Comparison of ENCODE assay signal across 8 cellular contexts in genomic region chr9:2017209-2017458, GRCh38. TPM values are rescaled to one million over a fixed set of nuclear protein-coding genes. Genes with fewer than 3 reads are reported as not detected.
DNase-seq lines count a peak whose midpoint lies in the region; ATAC-seq and TF ChIP-seq lines count a peak whose summit lies in the region.

No MANE protein-coding gene starts in this region.

- peak overlapping the region; percentile 74 for H3K4me3 ChIP-seq in BE2C (ENCODE audit: low read depth, low read length)
- H3K4me3 ChIP-seq in NT2/D1 (ENCODE audit: insufficient read length, low read depth): peak overlapping the region; percentile 80

- peaks cover 23 to 41% of the 10 kb centered on the region in 2 donors for H3K4me1 Mint-ChIP-seq in effector memory CD8-positive, alpha-beta T cell (ENCODE audit: low read depth in 2 of 2)
- peaks cover 24 to 57% (median 49%) of the 10 kb centered on the region in 4 donors for H3K4me1 Mint-ChIP-seq in naive thymus-derived CD8-positive, alpha-beta T cell

- H3K4me3 Mint-ChIP-seq in effector memory CD8-positive, alpha-beta T cell: peak overlapping the region; percentile 100
- H3K4me3 Mint-ChIP-seq in naive thymus-derived CD8-positive, alpha-beta T cell: peak overlapping the region; percentile 93 to 100 (median 98)

- H3K9me3 Mint-ChIP-seq in effector memory CD8-positive, alpha-beta T cell: no peaks in the 10 kb centered on the region
- H3K9me3 Mint-ChIP-seq in naive thymus-derived CD8-positive, alpha-beta T cell: peaks cover 0 to 2% (median 0%) of the 10 kb centered on the region in 9 donors

- H3K9me3 ChIP-seq in BE2C (no peaks in the 10 kb centered on the region), NT2/D1 (ENCODE audit: insufficient read depth, low read length) (no peaks in the 10 kb centered on the region)

- peaks cover 51% of the 10 kb centered on the region for H3K36me3 Mint-ChIP-seq in effector memory CD8-positive, alpha-beta T cell (ENCODE audit: insufficient read depth)
- peaks cover 0 to 6% (median 0%) of the 10 kb centered on the region in 3 donors for H3K36me3 Mint-ChIP-seq in naive thymus-derived CD8-positive, alpha-beta T cell

- peak overlapping the region; percentile 92 to 98 for H3K27ac Mint-ChIP-seq in effector memory CD8-positive, alpha-beta T cell
- peak overlapping the region; percentile 93 to 100 (median 98) for H3K27ac Mint-ChIP-seq in naive thymus-derived CD8-positive, alpha-beta T cell

- TF ChIP-seq CTCF in BE2C (IDR thresholded peaks at IDR 0.05; ENCODE audit: low read depth, low read length): no peak

- POLR2A ChIA-PET in naive thymus-derived CD8-positive, alpha-beta T cell (lab: Charles Lee): interaction anchor here (0.7 to 6.0 kb wide), 8 partner anchors 11 to 1510 kb away, joined by 3 to 71 read pairs (median 6); no protein-coding TSS in a partner anchor

- no peaks in the 10 kb centered on the region for H3K36me3 ChIP-seq in BE2C
- no peaks in the 10 kb centered on the region for H3K36me3 ChIP-seq in NT2/D1 (ENCODE audit: insufficient read depth, insufficient read length, low read length)

- no peak for ATAC-seq in effector memory CD8-positive, alpha-beta T cell (replicated peaks)
- ATAC-seq in naive thymus-derived CD8-positive, alpha-beta T cell: no peak
- no peak for ATAC-seq in GM21515 (IDR thresholded peaks at IDR 0.05; ENCODE audit: unreplicated experiment)
- ATAC-seq in HG02885 (IDR thresholded peaks at IDR 0.05; ENCODE audit: poor library complexity, unreplicated experiment): no peak

- H3K27me3 Mint-ChIP-seq in effector memory CD8-positive, alpha-beta T cell: no peaks in the 10 kb centered on the region
- H3K27me3 Mint-ChIP-seq in naive thymus-derived CD8-positive, alpha-beta T cell: peaks cover 0 to 4% (median 0%) of the 10 kb centered on the region in 5 donors

- H3K9ac ChIP-seq in NT2/D1 (ENCODE audit: insufficient read length, low read depth): peak overlapping the region; percentile 71

- DNase-seq in BE2C (no peak), NT2/D1 (ENCODE audit: low read depth, low spot score) (no peak), NCI-H2081 treated with DMSO at 0.1 percent for 48 hours (lab: John Stamatoyannopoulos, UW) (no peak), AG20443 (ENCODE audit: low spot score) (no peak)
- DNase-seq in effector memory CD8-positive, alpha-beta T cell: no peak
- no peak for DNase-seq in naive thymus-derived CD8-positive, alpha-beta T cell

- H3K27me3 ChIP-seq in BE2C (peaks cover 73% of the 10 kb centered on the region), NT2/D1 (ENCODE audit: insufficient read depth, insufficient read length) (peaks cover 90% of the 10 kb centered on the region)

- H3K4me1 ChIP-seq in BE2C: no peaks in the 10 kb centered on the region
- H3K4me1 ChIP-seq in NT2/D1 (ENCODE audit: insufficient read depth, insufficient read length): no peaks in the 10 kb centered on the region

RNA-seq across cellular contexts. Expression of gene SMARCA2, which starts 2.0 kb away (rescaled TPM):
- 1.1 TPM for polyA plus RNA-seq in BE2C (2012; ENCODE audit: insufficient read depth, insufficient read length, low read depth)
- 100 to 1,000 TPM; 236 to 238 TPM for total RNA-seq in naive thymus-derived CD8-positive, alpha-beta T cell
- 10 to 100 TPM; 36.1 to 78.7 (median 37.9) TPM for polyA plus RNA-seq in naive thymus-derived CD8-positive, alpha-beta T cell
